ENCODE assay signal across 33 cellular contexts in genomic region chr3:14253983-14254382, GRCh38.
"Had no signal": no experiment of that assay in that cellular context is flagged by ENCODE, and none has a peak within 500 bp of the region (broad histone marks: within the 10 kb centered on the region; RNA-seq: fewer than 3 reads in every experiment).

No MANE protein-coding gene starts in this region.

- H3K27me3 ChIP-seq: brain microvascular endothelial cell had no signal

- H3K27ac Mint-ChIP-seq: activated B cell treated with CpG ODN at 0.5 μM for 24 hours; activated CD4-positive, alpha-beta memory T cell treated with anti-CD3 and anti-CD28 coated beads, Interleukin-2, amount 10 ng/mL, durations not matched to agents 7 days and 5 days; activated CD8-positive, alpha-beta memory T cell treated with anti-CD3 and anti-CD28 coated beads, Interleukin-2, amount 10 ng/mL, durations not matched to agents 7 days and 5 days; activated naive CD4-positive, alpha-beta T cell treated with anti-CD3 and anti-CD28 coated beads, Interleukin-2, amount 10 ng/mL, durations not matched to agents 7 days and 5 days; activated naive CD8-positive, alpha-beta T cell; activated naive CD8-positive, alpha-beta T cell treated with anti-CD3 and anti-CD28 coated beads, Interleukin-2, amount 50 U/mL, for 24 hours had no signal

- H3K4me3 Mint-ChIP-seq: activated B cell treated with CpG ODN at 0.5 μM for 24 hours; activated CD4-positive, alpha-beta memory T cell treated with anti-CD3 and anti-CD28 coated beads, Interleukin-2, amount 10 ng/mL, durations not matched to agents 7 days and 5 days; activated CD8-positive, alpha-beta memory T cell treated with anti-CD3 and anti-CD28 coated beads, Interleukin-2, amount 10 ng/mL, durations not matched to agents 7 days and 5 days; activated naive CD4-positive, alpha-beta T cell treated with anti-CD3 and anti-CD28 coated beads, Interleukin-2, amount 10 ng/mL, durations not matched to agents 7 days and 5 days; activated naive CD8-positive, alpha-beta T cell; activated naive CD8-positive, alpha-beta T cell treated with anti-CD3 and anti-CD28 coated beads, Interleukin-2, amount 50 U/mL, for 24 hours had no signal

- H3K27ac ChIP-seq: brain microvascular endothelial cell, cardiac muscle cell, RWPE1, VCaP had no signal

- H3K9me3 Mint-ChIP-seq: activated B cell treated with CpG ODN at 0.5 μM for 24 hours; activated CD4-positive, alpha-beta memory T cell treated with anti-CD3 and anti-CD28 coated beads, Interleukin-2, amount 10 ng/mL, durations not matched to agents 7 days and 5 days; activated naive CD4-positive, alpha-beta T cell treated with anti-CD3 and anti-CD28 coated beads, Interleukin-2, amount 10 ng/mL, durations not matched to agents 7 days and 5 days; activated naive CD8-positive, alpha-beta T cell treated with anti-CD3 and anti-CD28 coated beads, Interleukin-2, amount 50 U/mL, for 24 hours had no signal

- FAIRE-seq: RCC 7860 had no signal

- H3K36me3 ChIP-seq: brain microvascular endothelial cell, cardiac muscle cell had no signal

- H3K27me3 Mint-ChIP-seq: activated CD4-positive, alpha-beta memory T cell treated with anti-CD3 and anti-CD28 coated beads, Interleukin-2, amount 10 ng/mL, durations not matched to agents 7 days and 5 days; activated CD8-positive, alpha-beta memory T cell treated with anti-CD3 and anti-CD28 coated beads, Interleukin-2, amount 10 ng/mL, durations not matched to agents 7 days and 5 days; activated naive CD8-positive, alpha-beta T cell had no signal

- DNase-seq: activated B cell treated with CpG ODN at 0.5 μM for 24 hours; activated CD4-positive, alpha-beta memory T cell treated with anti-CD3 and anti-CD28 coated beads, Interleukin-2, amount 10 ng/mL, durations not matched to agents 7 days and 5 days; activated CD4-positive, alpha-beta T cell treated with anti-CD3 and anti-CD28 coated beads for 4 hours; activated CD4-positive, CD25-positive, alpha-beta regulatory T cell treated with anti-CD3 and anti-CD28 coated beads, Interleukin-2, amount 50 U/mL, for 72 hours; activated CD8-positive, alpha-beta memory T cell treated with anti-CD3 and anti-CD28 coated beads for 24 hours; activated CD8-positive, alpha-beta memory T cell treated with anti-CD3 and anti-CD28 coated beads, Interleukin-2, amount 10 ng/mL, durations not matched to agents 7 days and 5 days; activated CD8-positive, alpha-beta memory T cell treated with anti-CD3 and anti-CD28 coated beads, Interleukin-2, amount 50 U/mL, for 48 hours; activated effector memory CD4-positive, alpha-beta T cell treated with Interleukin-2 at 50 U/mL for 16 hours; activated naive CD4-positive, alpha-beta T cell treated with anti-CD3 and anti-CD28 coated beads, Interleukin-2, amount 10 ng/mL, durations not matched to agents 7 days and 5 days; activated naive CD8-positive, alpha-beta T cell treated with anti-CD3 and anti-CD28 coated beads, Interleukin-2, amount 50 U/mL, for 24 hours; activated T-cell treated with anti-CD3 and anti-CD28 coated beads, Interleukin-2, amount 50 U/mL, for 48 hours; anterior cingulate cortex; brain microvascular endothelial cell; Kasumi-1; MM.1S; NCI-H1092; NCI-H1436 treated with DMSO at 0.1 percent for 48 hours; NCI-H1694 treated with DMSO at 0.1 percent for 48 hours; NCI-H2029; NCI-H345; NCI-H524 treated with DMSO at 0.1 percent for 48 hours; PC-3; SIG-M5; SW 1271; T-helper 1 cell; T-helper 2 cell; T-helper 9 cell had no signal

- ATAC-seq: activated CD8-positive, alpha-beta memory T cell treated with anti-CD3 and anti-CD28 coated beads, Interleukin-2, amount 10 ng/mL, durations not matched to agents 7 days and 5 days; activated naive CD8-positive, alpha-beta T cell treated with anti-CD3 and anti-CD28 coated beads, Interleukin-2, amount 50 U/mL, for 24 hours; PC-3; Right ventricle myocardium inferior had no signal

- H3K36me3 Mint-ChIP-seq: activated CD8-positive, alpha-beta memory T cell treated with anti-CD3 and anti-CD28 coated beads, Interleukin-2, amount 10 ng/mL, durations not matched to agents 7 days and 5 days; activated naive CD4-positive, alpha-beta T cell treated with anti-CD3 and anti-CD28 coated beads, Interleukin-2, amount 10 ng/mL, durations not matched to agents 7 days and 5 days; activated naive CD8-positive, alpha-beta T cell had no signal

- H3K4me1 Mint-ChIP-seq: activated B cell treated with CpG ODN at 0.5 μM for 24 hours; activated CD4-positive, alpha-beta memory T cell treated with anti-CD3 and anti-CD28 coated beads, Interleukin-2, amount 10 ng/mL, durations not matched to agents 7 days and 5 days; activated CD8-positive, alpha-beta memory T cell treated with anti-CD3 and anti-CD28 coated beads, Interleukin-2, amount 10 ng/mL, durations not matched to agents 7 days and 5 days; activated naive CD4-positive, alpha-beta T cell treated with anti-CD3 and anti-CD28 coated beads, Interleukin-2, amount 10 ng/mL, durations not matched to agents 7 days and 5 days; activated naive CD8-positive, alpha-beta T cell treated with anti-CD3 and anti-CD28 coated beads, Interleukin-2, amount 50 U/mL, for 24 hours had no signal

- H3K4me3 ChIP-seq: cardiac muscle cell had no signal
